Comparison of ENCODE assay signal across 9 cellular contexts in genomic region chr19:3547301-3547731, GRCh38. TPM values are rescaled to one million over a fixed set of nuclear protein-coding genes. Genes with fewer than 3 reads are reported as not detected.
A peak's percentile ranks its signal among the peaks of the same experiment; 100 is the strongest.
DNase-seq lines count a peak whose midpoint lies in the region; ATAC-seq, FAIRE-seq and TF ChIP-seq lines count a peak whose summit lies in the region.
"Had no signal": no experiment of that assay in that cellular context is flagged by ENCODE, and none has a peak within 500 bp of the region (broad histone marks: within the 10 kb centered on the region; RNA-seq: fewer than 3 reads in every experiment).

No MANE protein-coding gene starts in this region.

- ATAC-seq in HepG2, result no peak
- ATAC-seq in GM21717 (IDR thresholded peaks at IDR 0.05; ENCODE audit: unreplicated experiment), result no peak
- no peak for ATAC-seq in esophagus mucosa

- FAIRE-seq in HepG2 (lab: Jason Lieb, UNC), result no peak

- no peak overlapping the region for H3K9ac ChIP-seq in GM23248
- H3K9ac ChIP-seq in HepG2 (ENCODE audit: insufficient read depth, low read depth, low read length), result no peak overlapping the region

- no peak for TF ChIP-seq RAD21 in HepG2 (CRISPR knock-in tag; IDR thresholded peaks at IDR 0.05)

- no peaks in the 10 kb centered on the region for H3F3A ChIP-seq in GM23248 (ENCODE audit: insufficient read depth)

- H3K9me3 ChIP-seq in A673 (ENCODE audit: low read depth, low read length, poor library complexity, severe bottlenecking), result no peaks in the 10 kb centered on the region
- H3K9me3 ChIP-seq in GM23248 (ENCODE audit: low read depth), result no peaks in the 10 kb centered on the region
- H3K9me3 ChIP-seq in HepG2 (ENCODE audit: low read length), result no peaks in the 10 kb centered on the region

- WGBS in GM23248 (ENCODE audit: low coverage in 1 of 2, low lambda C conversion rate in 2 of 2, missing lambda C conversion rate in 2 of 2), 2 experiments, result 86 to 92% methylated on average over 12 to 15 of the region's 15 CpGs
- 100% methylated on average over 6 of the region's 15 CpGs for WGBS in HepG2 (ENCODE audit: low lambda C conversion rate)

- H2AFZ ChIP-seq in GM23248 (no peak overlapping the region), HepG2 (ENCODE audit: low read length) (no peak overlapping the region)

- H3K36me3 ChIP-seq in A673 (ENCODE audit: insufficient read depth, low read length, poor library complexity, severe bottlenecking), result peaks cover 14% of the 10 kb centered on the region
- no peaks in the 10 kb centered on the region for H3K36me3 ChIP-seq in GM23248 (ENCODE audit: low read depth)
- H3K36me3 ChIP-seq in HepG2 (replicated peaks in 1 of 2; ENCODE audit: control insufficient read depth in 1 of 2, insufficient read depth in 2 of 2, low read length in 2 of 2), result peaks cover 3 to 10% of the 10 kb centered on the region in 2 experiments; a peak in 3 of 5 replicates

- DNase-seq in A673 (ENCODE audit: low spot score), result peak; percentile 44
- DNase-seq in GM23248, result peak; percentile 53
- peak; percentile 64 to 68 for DNase-seq in activated T-cell treated with anti-CD3 and anti-CD28 coated beads, Interleukin-2, amount 50 U/mL, for 48 hours
- DNase-seq in HepG2 (ENCODE audit: low spot score), result no peak
- DNase-seq in KBM-7, result no peak
- no peak for DNase-seq in SIG-M5 treated with dmso at 0.1 percent for 504 hours (lab: John Stamatoyannopoulos, UW; ENCODE audit: unreplicated experiment)

- H3K4me2 ChIP-seq in GM23248 (ENCODE audit: unreplicated experiment), result no peak overlapping the region
- no peak overlapping the region for H3K4me2 ChIP-seq in HepG2 (ENCODE audit: low read depth, low read length)

- TF ChIP-seq EP300 in HepG2 (IDR thresholded peaks at IDR 0.05; ENCODE audit: low read depth in 2 of 2, low read length in 2 of 2) (no peak), HepG2 (CRISPR knock-in tag; IDR thresholded peaks at IDR 0.05; ENCODE audit: borderline replicate concordance) (no peak)

- no peak for TF ChIP-seq POLR2A in HepG2 (IDR thresholded peaks at IDR 0.05; ENCODE audit: insufficient read depth in 1 of 2, low read depth in 2 of 2, low read length in 2 of 2)

- H3K79me2 ChIP-seq in GM23248 (ENCODE audit: insufficient read depth), result peaks cover 9% of the 10 kb centered on the region; the same call in 1 of the 2 replicates
- H3K79me2 ChIP-seq in HepG2 (ENCODE audit: insufficient read depth, low read length), result no peaks in the 10 kb centered on the region

- H3K4me1 ChIP-seq in A673 (ENCODE audit: insufficient read depth, low read length, poor library complexity, severe bottlenecking) (no peaks in the 10 kb centered on the region), GM23248 (ENCODE audit: insufficient read depth) (no peaks in the 10 kb centered on the region), HepG2 (ENCODE audit: insufficient read depth, low read length) (no peaks in the 10 kb centered on the region)

- H3K27ac ChIP-seq in A673 (ENCODE audit: low read depth, low read length, poor library complexity, severe bottlenecking) (no peak overlapping the region), GM23248 (no peak overlapping the region), HepG2 (ENCODE audit: extremely low read length, insufficient read depth, low read length) (no peak overlapping the region)

- in situ Hi-C loops in GM23248 (cut with MboI) (no loop called here), HepG2 (cut with HindIII; ENCODE audit: extremely low pct_ligation_motif_present, low pct_unique_long_range_greater_than_20kb) (no loop called here), KBM-7 (cut with MboI; ENCODE audit: low pct_unique_long_range_greater_than_20kb, low sequenced_read_pairs) (no loop called here)

- H3K4me3 ChIP-seq in A673 (ENCODE audit: low read depth, low read length, poor library complexity, severe bottlenecking) (no peak overlapping the region), GM23248 (no peak overlapping the region), HepG2 (replicated peaks in 1 of 3; ENCODE audit: insufficient read depth in 1 of 3, low read depth in 2 of 3, low read length in 3 of 3) (no peak overlapping the region)

- intact Hi-C loops in A673 (cut with micrococcal nuclease; ENCODE audit: unreplicated experiment) (loop anchor here (10.0 kb wide), 1 partner anchor 157 kb away; the partner anchor contains the start of genes PIP5K1C and TJP3), HepG2 (cut with micrococcal nuclease; ENCODE audit: unreplicated experiment) (no loop called here)

- H3K27me3 ChIP-seq in A673 (replicated peaks; ENCODE audit: insufficient read depth, low read depth, low read length, poor library complexity) (no peaks in the 10 kb centered on the region), GM23248 (replicated peaks; ENCODE audit: insufficient read depth) (no peaks in the 10 kb centered on the region), HepG2 (ENCODE audit: control insufficient read depth in 1 of 2, insufficient read depth in 2 of 2, low read length in 2 of 2) (no peaks in the 10 kb centered on the region)

- TF ChIP-seq CTCF in A673 (conservative IDR thresholded peaks at IDR 0.05; ENCODE audit: low read depth, low read length), result peak; percentile 67
- peak; percentile 64 for TF ChIP-seq CTCF in HepG2 (CRISPR knock-in tag; IDR thresholded peaks at IDR 0.05)

- CTCF ChIA-PET in A673 (lab: Charles Lee) (interaction anchor here (0.6 kb wide), 2 partner anchors 343 to 612 kb away, joined by 4 to 5 read pairs; no protein-coding TSS in a partner anchor), HepG2 (lab: Yijun Ruan, JAX; ENCODE audit: low intra/inter-chr PET ratio, low total read pairs) (interaction anchor here (1.5 kb wide), 1 partner anchor 28 kb away, joined by 3 read pairs; no protein-coding TSS in a partner anchor)

- BruUV-seq in A673 (replicated peaks; lab: Mats Ljungman, UMichigan) (no TSS peak), HepG2 (replicated peaks; lab: Mats Ljungman, UMichigan) (no TSS peak)

- H4K20me1 ChIP-seq in GM23248 (ENCODE audit: insufficient read depth), result no peaks in the 10 kb centered on the region
- H4K20me1 ChIP-seq in HepG2 (ENCODE audit: insufficient read depth, low read length), result no peaks in the 10 kb centered on the region

- no peaks in the 10 kb centered on the region for H3K9me2 ChIP-seq in GM23248 (ENCODE audit: insufficient read depth)

- POLR2A ChIA-PET in A673 (lab: Charles Lee; ENCODE audit: low non-redundant PET), result no interaction called here
- POLR2A ChIA-PET in HepG2 (lab: Yijun Ruan, JAX), result no interaction called here

RNA-seq across cellular contexts. Expression of gene TEKTIP1, which starts 8.3 kb away (rescaled TPM):
- total RNA-seq in A673 (2021) (4.2 and 7.7 TPM in 2 replicates), HepG2 (2016; rRNA removed; fragmentation: Illumina TruSeq; extraction: Trizol) (not detected in 2 replicates), esophagus mucosa (0.84 TPM)
- not detected in 2 replicates for total RNA-seq in GM23248 (2014; rRNA removed; shearing (Covaris generic))
- polyA plus RNA-seq in GM23248 (2016; fragmentation: Nextera tagmentation; extraction: Ambion mirVana) (0.33 TPM in 1 of 2 replicates, not detected in the other), HepG2 (2011; rRNA removed) (not detected in 2 replicates)
- not detected in 2 replicates for total RNA-seq in HepG2 (2016; cell fraction: cytosol; rRNA removed; fragmentation: Illumina TruSeq; extraction: Trizol; ENCODE audit: low read depth)
- not detected in 2 replicates for total RNA-seq in HepG2 (2016; cell fraction: insoluble cytoplasmic fraction; rRNA removed; fragmentation: Illumina TruSeq; extraction: Trizol)
- total RNA-seq in HepG2 (2016; cell fraction: membrane; rRNA removed; fragmentation: Illumina TruSeq; extraction: Trizol), result not detected in 2 replicates
- total RNA-seq in HepG2 (2016; cell fraction: nucleus; rRNA removed; fragmentation: Illumina TruSeq; extraction: Trizol), result not detected in 2 replicates
- not detected in 2 replicates for polyA plus RNA-seq in HepG2 (2011; cell fraction: cytosol; rRNA removed)
- 0.32 TPM in 1 of 2 replicates, not detected in the other for polyA plus RNA-seq in HepG2 (2011; cell fraction: nucleus; rRNA removed)
- 0.24 and 0.35 TPM in 2 replicates for polyA plus RNA-seq in HepG2 (2012)
- polyA plus RNA-seq in HepG2 (2016; cell fraction: cytosol; fragmentation: Illumina TruSeq; extraction: Trizol; ENCODE audit: low read depth), result not detected in 2 replicates
- not detected in 2 replicates for polyA plus RNA-seq in HepG2 (2016; cell fraction: insoluble cytoplasmic fraction; fragmentation: Illumina TruSeq; extraction: Trizol; ENCODE audit: low read depth)
- polyA plus RNA-seq in HepG2 (2016; cell fraction: membrane; fragmentation: Illumina TruSeq; extraction: Trizol; ENCODE audit: low read depth), result not detected in 2 replicates
- polyA plus RNA-seq in HepG2 (2016; cell fraction: nucleus; fragmentation: Illumina TruSeq; extraction: Trizol; ENCODE audit: insufficient read depth, low read depth), result not detected in 2 replicates
- polyA minus RNA-seq in HepG2 (2011; rRNA and poly(A)+ RNA removed; ENCODE audit: low replicate concordance), result not detected in 2 replicates
- polyA minus RNA-seq in HepG2 (2011; cell fraction: cytosol; rRNA and poly(A)+ RNA removed), result not detected in 2 replicates
- polyA minus RNA-seq in HepG2 (2011; cell fraction: nucleus; rRNA and poly(A)+ RNA removed), result not detected in 2 replicates
- total RNA-seq: NCI-H460 had no signal

RNA-seq across cellular contexts. Expression of gene MFSD12, which starts 10.1 kb away (rescaled TPM):
- total RNA-seq in A673 (2021), result 44.7 and 48.2 TPM in 2 replicates
- total RNA-seq in GM23248 (2014; rRNA removed; shearing (Covaris generic)), result 67.9 and 73.9 TPM in 2 replicates
- polyA plus RNA-seq in GM23248 (2016; fragmentation: Nextera tagmentation; extraction: Ambion mirVana), result 23.0 and 23.1 TPM in 2 replicates
- 14.0 and 29.1 TPM in 2 replicates for total RNA-seq in HepG2 (2016; rRNA removed; fragmentation: Illumina TruSeq; extraction: Trizol)
- 9.9 and 10.2 TPM in 2 replicates for total RNA-seq in HepG2 (2016; cell fraction: cytosol; rRNA removed; fragmentation: Illumina TruSeq; extraction: Trizol; ENCODE audit: low read depth)
- total RNA-seq in HepG2 (2016; cell fraction: insoluble cytoplasmic fraction; rRNA removed; fragmentation: Illumina TruSeq; extraction: Trizol), result 10.6 and 28.5 TPM in 2 replicates
- total RNA-seq in HepG2 (2016; cell fraction: membrane; rRNA removed; fragmentation: Illumina TruSeq; extraction: Trizol), result 19.7 and 20.6 TPM in 2 replicates
- 25.3 and 29.9 TPM in 2 replicates for total RNA-seq in HepG2 (2016; cell fraction: nucleus; rRNA removed; fragmentation: Illumina TruSeq; extraction: Trizol)
- 27.2 and 37.0 TPM in 2 replicates for polyA plus RNA-seq in HepG2 (2011; rRNA removed)
- 16.9 and 29.1 TPM in 2 replicates for polyA plus RNA-seq in HepG2 (2011; cell fraction: cytosol; rRNA removed)
- polyA plus RNA-seq in HepG2 (2011; cell fraction: nucleus; rRNA removed), result 143 and 182 TPM in 2 replicates
- polyA plus RNA-seq in HepG2 (2012), result 21.1 and 40.6 TPM in 2 replicates
- polyA plus RNA-seq in HepG2 (2016; cell fraction: cytosol; fragmentation: Illumina TruSeq; extraction: Trizol; ENCODE audit: low read depth), result 12.9 and 14.1 TPM in 2 replicates
- 12.6 and 14.9 TPM in 2 replicates for polyA plus RNA-seq in HepG2 (2016; cell fraction: insoluble cytoplasmic fraction; fragmentation: Illumina TruSeq; extraction: Trizol; ENCODE audit: low read depth)
- 19.3 and 20.1 TPM in 2 replicates for polyA plus RNA-seq in HepG2 (2016; cell fraction: membrane; fragmentation: Illumina TruSeq; extraction: Trizol; ENCODE audit: low read depth)
- polyA plus RNA-seq in HepG2 (2016; cell fraction: nucleus; fragmentation: Illumina TruSeq; extraction: Trizol; ENCODE audit: insufficient read depth, low read depth), result 55.9 and 62.9 TPM in 2 replicates
- polyA minus RNA-seq in HepG2 (2011; rRNA and poly(A)+ RNA removed; ENCODE audit: low replicate concordance), result 76.5 and 865 TPM in 2 replicates
- 29.2 and 33.3 TPM in 2 replicates for polyA minus RNA-seq in HepG2 (2011; cell fraction: cytosol; rRNA and poly(A)+ RNA removed)
- 22.5 and 22.8 TPM in 2 replicates for polyA minus RNA-seq in HepG2 (2011; cell fraction: nucleus; rRNA and poly(A)+ RNA removed)
- 25.7 TPM for total RNA-seq in esophagus mucosa

RNA-seq across cellular contexts. Expression of gene HMG20B, which starts 25.4 kb away (rescaled TPM):
- total RNA-seq in A673 (2021) (53.9 and 71.5 TPM in 2 replicates), HepG2 (2016; rRNA removed; fragmentation: Illumina TruSeq; extraction: Trizol) (23.0 and 29.2 TPM in 2 replicates), esophagus mucosa (36.6 TPM)
- total RNA-seq in GM23248 (2014; rRNA removed; shearing (Covaris generic)), result 105 and 112 TPM in 2 replicates
- polyA plus RNA-seq in GM23248 (2016; fragmentation: Nextera tagmentation; extraction: Ambion mirVana) (83.9 and 87.7 TPM in 2 replicates), HepG2 (2011; rRNA removed) (23.9 and 24.8 TPM in 2 replicates)
- 26.2 and 31.3 TPM in 2 replicates for total RNA-seq in HepG2 (2016; cell fraction: cytosol; rRNA removed; fragmentation: Illumina TruSeq; extraction: Trizol; ENCODE audit: low read depth)
- 26.2 and 29.0 TPM in 2 replicates for total RNA-seq in HepG2 (2016; cell fraction: insoluble cytoplasmic fraction; rRNA removed; fragmentation: Illumina TruSeq; extraction: Trizol)
- total RNA-seq in HepG2 (2016; cell fraction: membrane; rRNA removed; fragmentation: Illumina TruSeq; extraction: Trizol), result 40.2 and 42.4 TPM in 2 replicates
- total RNA-seq in HepG2 (2016; cell fraction: nucleus; rRNA removed; fragmentation: Illumina TruSeq; extraction: Trizol), result 17.0 TPM in 2 replicates
- polyA plus RNA-seq in HepG2 (2011; cell fraction: cytosol; rRNA removed), result 17.7 and 28.8 TPM in 2 replicates
- polyA plus RNA-seq in HepG2 (2011; cell fraction: nucleus; rRNA removed), result 73.5 and 97.4 TPM in 2 replicates
- polyA plus RNA-seq in HepG2 (2012), result 19.0 and 22.8 TPM in 2 replicates
- 33.9 and 35.6 TPM in 2 replicates for polyA plus RNA-seq in HepG2 (2016; cell fraction: cytosol; fragmentation: Illumina TruSeq; extraction: Trizol; ENCODE audit: low read depth)
- polyA plus RNA-seq in HepG2 (2016; cell fraction: insoluble cytoplasmic fraction; fragmentation: Illumina TruSeq; extraction: Trizol; ENCODE audit: low read depth), result 36.6 TPM in 2 replicates
- 38.7 and 44.5 TPM in 2 replicates for polyA plus RNA-seq in HepG2 (2016; cell fraction: membrane; fragmentation: Illumina TruSeq; extraction: Trizol; ENCODE audit: low read depth)
- 80.7 and 81.4 TPM in 2 replicates for polyA plus RNA-seq in HepG2 (2016; cell fraction: nucleus; fragmentation: Illumina TruSeq; extraction: Trizol; ENCODE audit: insufficient read depth, low read depth)
- 13.9 and 67.7 TPM in 2 replicates for polyA minus RNA-seq in HepG2 (2011; rRNA and poly(A)+ RNA removed; ENCODE audit: low replicate concordance)
- 10.8 and 16.1 TPM in 2 replicates for polyA minus RNA-seq in HepG2 (2011; cell fraction: cytosol; rRNA and poly(A)+ RNA removed)
- 8.7 and 9.7 TPM in 2 replicates for polyA minus RNA-seq in HepG2 (2011; cell fraction: nucleus; rRNA and poly(A)+ RNA removed)

RNA-seq across cellular contexts. Expression of gene GIPC3, which starts 38.0 kb away (rescaled TPM):
- total RNA-seq in A673 (2021), result 0.34 and 1.2 TPM in 2 replicates
- 0.13 TPM in 1 of 2 replicates, not detected in the other for total RNA-seq in GM23248 (2014; rRNA removed; shearing (Covaris generic))
- 0.06 TPM in 1 of 2 replicates, not detected in the other for polyA plus RNA-seq in GM23248 (2016; fragmentation: Nextera tagmentation; extraction: Ambion mirVana)
- total RNA-seq in HepG2 (2016; rRNA removed; fragmentation: Illumina TruSeq; extraction: Trizol), result not detected in 2 replicates
- total RNA-seq in HepG2 (2016; cell fraction: cytosol; rRNA removed; fragmentation: Illumina TruSeq; extraction: Trizol; ENCODE audit: low read depth), result not detected in 2 replicates
- not detected in 2 replicates for total RNA-seq in HepG2 (2016; cell fraction: insoluble cytoplasmic fraction; rRNA removed; fragmentation: Illumina TruSeq; extraction: Trizol)
- total RNA-seq in HepG2 (2016; cell fraction: membrane; rRNA removed; fragmentation: Illumina TruSeq; extraction: Trizol), result not detected in 2 replicates
- total RNA-seq in HepG2 (2016; cell fraction: nucleus; rRNA removed; fragmentation: Illumina TruSeq; extraction: Trizol), result not detected in 2 replicates
- 0.05 and 0.08 TPM in 2 replicates for polyA plus RNA-seq in HepG2 (2011; rRNA removed)
- 0.01 and 0.03 TPM in 2 replicates for polyA plus RNA-seq in HepG2 (2011; cell fraction: cytosol; rRNA removed)
- 0.14 and 0.17 TPM in 2 replicates for polyA plus RNA-seq in HepG2 (2011; cell fraction: nucleus; rRNA removed)
- polyA plus RNA-seq in HepG2 (2012), result 0.04 TPM in 1 of 2 replicates, not detected in the other
- not detected in 2 replicates for polyA plus RNA-seq in HepG2 (2016; cell fraction: cytosol; fragmentation: Illumina TruSeq; extraction: Trizol; ENCODE audit: low read depth)
- polyA plus RNA-seq in HepG2 (2016; cell fraction: insoluble cytoplasmic fraction; fragmentation: Illumina TruSeq; extraction: Trizol; ENCODE audit: low read depth), result not detected in 2 replicates
- not detected in 2 replicates for polyA plus RNA-seq in HepG2 (2016; cell fraction: membrane; fragmentation: Illumina TruSeq; extraction: Trizol; ENCODE audit: low read depth)
- polyA plus RNA-seq in HepG2 (2016; cell fraction: nucleus; fragmentation: Illumina TruSeq; extraction: Trizol; ENCODE audit: insufficient read depth, low read depth), result not detected in 2 replicates
- polyA minus RNA-seq in HepG2 (2011; rRNA and poly(A)+ RNA removed; ENCODE audit: low replicate concordance), result 0.02 and 5.9 TPM in 2 replicates
- polyA minus RNA-seq in HepG2 (2011; cell fraction: cytosol; rRNA and poly(A)+ RNA removed), result not detected in 2 replicates
- not detected in 2 replicates for polyA minus RNA-seq in HepG2 (2011; cell fraction: nucleus; rRNA and poly(A)+ RNA removed)
- 0.28 TPM for total RNA-seq in esophagus mucosa

RNA-seq across cellular contexts. Expression of gene FZR1, which starts 41.2 kb away (rescaled TPM):
- total RNA-seq in A673 (2021), result 87.4 and 87.5 TPM in 2 replicates
- total RNA-seq in GM23248 (2014; rRNA removed; shearing (Covaris generic)), result 36.5 and 61.3 TPM in 2 replicates
- polyA plus RNA-seq in GM23248 (2016; fragmentation: Nextera tagmentation; extraction: Ambion mirVana), result 32.3 and 38.4 TPM in 2 replicates
- total RNA-seq in HepG2 (2016; rRNA removed; fragmentation: Illumina TruSeq; extraction: Trizol), result 18.3 and 29.0 TPM in 2 replicates
- total RNA-seq in HepG2 (2016; cell fraction: cytosol; rRNA removed; fragmentation: Illumina TruSeq; extraction: Trizol; ENCODE audit: low read depth), result 7.3 and 8.3 TPM in 2 replicates
- 14.2 and 28.7 TPM in 2 replicates for total RNA-seq in HepG2 (2016; cell fraction: insoluble cytoplasmic fraction; rRNA removed; fragmentation: Illumina TruSeq; extraction: Trizol)
- 11.9 and 12.1 TPM in 2 replicates for total RNA-seq in HepG2 (2016; cell fraction: membrane; rRNA removed; fragmentation: Illumina TruSeq; extraction: Trizol)
- total RNA-seq in HepG2 (2016; cell fraction: nucleus; rRNA removed; fragmentation: Illumina TruSeq; extraction: Trizol), result 13.9 and 16.7 TPM in 2 replicates
- 30.8 and 39.2 TPM in 2 replicates for polyA plus RNA-seq in HepG2 (2011; rRNA removed)
- polyA plus RNA-seq in HepG2 (2011; cell fraction: cytosol; rRNA removed), result 14.2 and 18.0 TPM in 2 replicates
- polyA plus RNA-seq in HepG2 (2011; cell fraction: nucleus; rRNA removed), result 95.9 and 102 TPM in 2 replicates
- polyA plus RNA-seq in HepG2 (2012), result 24.3 and 37.8 TPM in 2 replicates
- polyA plus RNA-seq in HepG2 (2016; cell fraction: cytosol; fragmentation: Illumina TruSeq; extraction: Trizol; ENCODE audit: low read depth), result 1.6 and 2.9 TPM in 2 replicates
- polyA plus RNA-seq in HepG2 (2016; cell fraction: insoluble cytoplasmic fraction; fragmentation: Illumina TruSeq; extraction: Trizol; ENCODE audit: low read depth), result 17.3 and 26.9 TPM in 2 replicates
- polyA plus RNA-seq in HepG2 (2016; cell fraction: membrane; fragmentation: Illumina TruSeq; extraction: Trizol; ENCODE audit: low read depth), result 6.0 and 6.7 TPM in 2 replicates
- 52.3 and 54.5 TPM in 2 replicates for polyA plus RNA-seq in HepG2 (2016; cell fraction: nucleus; fragmentation: Illumina TruSeq; extraction: Trizol; ENCODE audit: insufficient read depth, low read depth)
- polyA minus RNA-seq in HepG2 (2011; rRNA and poly(A)+ RNA removed; ENCODE audit: low replicate concordance), result 18.4 and 43.6 TPM in 2 replicates
- polyA minus RNA-seq in HepG2 (2011; cell fraction: cytosol; rRNA and poly(A)+ RNA removed), result 15.1 and 16.5 TPM in 2 replicates
- polyA minus RNA-seq in HepG2 (2011; cell fraction: nucleus; rRNA and poly(A)+ RNA removed), result 17.9 and 24.6 TPM in 2 replicates
- 38.5 TPM for total RNA-seq in esophagus mucosa

Comparison
In these comparisons a context has a peak if more than half of its experiments do, and no peak if none do; other contexts are left out.
1. DNase-seq: peak in A673 (single experiment), GM23248 (single experiment) and activated T-cell treated with anti-CD3 and anti-CD28 coated beads, Interleukin-2, amount 50 U/mL, for 48 hours (2 of 2); none in HepG2 (single experiment), KBM-7 (single experiment) and SIG-M5 treated with dmso at 0.1 percent for 504 hours (single experiment).